ENCODE assay signal across 8 cellular contexts in the genomic region with DNA sequence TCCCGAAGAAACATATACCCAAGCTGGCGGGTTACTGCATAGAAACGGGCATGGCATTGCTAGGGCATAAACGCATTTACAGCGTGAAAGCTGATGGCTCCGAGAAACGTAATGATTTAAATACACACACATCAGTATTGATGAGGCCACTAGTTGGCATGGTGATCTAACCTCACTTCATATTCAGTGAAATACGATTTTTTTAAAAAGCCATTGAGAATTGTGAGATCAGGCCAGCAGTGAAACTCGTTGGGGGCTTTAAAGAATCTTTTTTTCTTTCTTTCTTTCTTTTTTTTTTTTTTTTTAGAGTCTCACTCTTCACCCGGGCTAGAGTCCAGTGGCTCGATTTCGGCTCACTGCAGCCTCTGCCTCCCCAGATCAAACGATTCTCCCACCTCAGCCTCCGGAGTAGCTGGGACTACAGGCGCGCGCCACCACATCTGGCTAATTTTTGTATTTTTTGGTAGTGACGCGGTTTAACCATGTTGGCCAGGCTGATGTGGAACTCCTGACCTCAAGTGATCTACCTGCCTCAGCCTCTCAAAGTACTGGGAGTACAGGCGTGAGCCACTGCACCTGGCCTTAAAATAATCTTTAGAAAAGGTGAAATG. TPM values are rescaled to one million over a fixed set of nuclear protein-coding genes. Genes with fewer than 3 reads are reported as not detected.
DNase-seq lines count a peak whose midpoint lies in the region; ATAC-seq and TF ChIP-seq lines count a peak whose summit lies in the region.

No MANE protein-coding gene starts in this region.

- H3K4me3 ChIP-seq in skeletal muscle satellite cell (ENCODE audit: low read length): peak overlapping the region; percentile 85

- H3K36me3 ChIP-seq in skeletal muscle satellite cell (ENCODE audit: insufficient read depth, low read length): peaks cover 21% of the 10 kb centered on the region

- H3K27me3 ChIP-seq in skeletal muscle satellite cell (ENCODE audit: control insufficient read depth, insufficient read depth, low read length): no peaks in the 10 kb centered on the region

- H3K9me3 Mint-ChIP-seq in T-cell (no peaks in the 10 kb centered on the region), glutamatergic neuron (ENCODE audit: unreplicated experiment) (peaks cover 13% of the 10 kb centered on the region)

- H3K4me3 Mint-ChIP-seq in T-cell (peak overlapping the region; percentile 85 to 94 (median 89)), glutamatergic neuron (ENCODE audit: unreplicated experiment) (peak overlapping the region; percentile 70)

- H3K9ac ChIP-seq in skeletal muscle satellite cell (ENCODE audit: low read depth, low read length): peak overlapping the region; percentile 98

- H3K4me1 Mint-ChIP-seq in T-cell (peaks cover 32 to 38% (median 32%) of the 10 kb centered on the region in 3 donors), glutamatergic neuron (ENCODE audit: low read depth, unreplicated experiment) (peaks cover 5% of the 10 kb centered on the region)

- H3K27me3 Mint-ChIP-seq in T-cell: no peaks in the 10 kb centered on the region
- H3K27me3 Mint-ChIP-seq in glutamatergic neuron (ENCODE audit: unreplicated experiment): peaks cover 10% of the 10 kb centered on the region

- peaks cover 3% of the 10 kb centered on the region for H3K36me3 Mint-ChIP-seq in T-cell
- no peaks in the 10 kb centered on the region for H3K36me3 Mint-ChIP-seq in glutamatergic neuron (ENCODE audit: unreplicated experiment)

- H3K4me1 ChIP-seq in skeletal muscle satellite cell (ENCODE audit: control insufficient read depth, insufficient read depth, low read length): peaks cover 37% of the 10 kb centered on the region

- peak in 2 of 34 experiments; percentile 34 to 39 for DNase-seq in T-cell
- no peak for DNase-seq in glutamatergic neuron

- H3K9me3 ChIP-seq in skeletal muscle satellite cell (replicated peaks; ENCODE audit: low read length): no peaks in the 10 kb centered on the region

- H3K4me2 ChIP-seq in skeletal muscle satellite cell (ENCODE audit: low read length): peak overlapping the region; percentile 98

- CTCF ChIA-PET in T-cell (lab: Charles Lee): interaction anchor here in 1 of 2 donors (1.1 to 2.8 kb wide), 3 partner anchors 10 to 23 kb away, joined by 4 to 9 read pairs (median 9); no protein-coding TSS in a partner anchor

- peak; percentile 3 for ATAC-seq in GM18867 (IDR thresholded peaks at IDR 0.05; ENCODE audit: unreplicated experiment)
- ATAC-seq in T-cell (replicated peaks in 1 of 4): peak in 1 of 4 experiments; percentile 26
- ATAC-seq in HG02678 (IDR thresholded peaks at IDR 0.05; ENCODE audit: unreplicated experiment): no peak
- no peak for ATAC-seq in HG03460 (IDR thresholded peaks at IDR 0.05; ENCODE audit: unreplicated experiment)
- no peak for ATAC-seq in GM18870 (IDR thresholded peaks at IDR 0.05; ENCODE audit: unreplicated experiment)
- ATAC-seq in GM21360 (IDR thresholded peaks at IDR 0.05; ENCODE audit: unreplicated experiment): no peak

- TF ChIP-seq CTCF in glutamatergic neuron (IDR thresholded peaks at IDR 0.05; ENCODE audit: partially characterized antibody, unreplicated experiment): no peak

- H3K27ac Mint-ChIP-seq in T-cell (peak overlapping the region; percentile 58 to 99), glutamatergic neuron (ENCODE audit: unreplicated experiment) (no peak overlapping the region)

- POLR2A ChIA-PET in T-cell (lab: Charles Lee): interaction anchor here (0.6 to 3.1 kb wide), 6 partner anchors 12 to 85 kb away, joined by 3 to 22 read pairs (median 4); no protein-coding TSS in a partner anchor

RNA-seq across cellular contexts. Expression of gene SMAD7, which starts 2.4 kb away (rescaled TPM):
- 100 to 1,000 TPM in 1 of 5 donors, 10 to 100 TPM in 4; 28.5 to 138 (median 57.7) TPM for total RNA-seq in T-cell
- 10.8 TPM for total RNA-seq in glutamatergic neuron (ENCODE audit: unreplicated experiment)
- 4.8 and 7.6 TPM in 2 replicates for total RNA-seq in skeletal muscle satellite cell (2012; rRNA removed)
